ENCODE assay signal across 8 cellular contexts in the genomic region with DNA sequence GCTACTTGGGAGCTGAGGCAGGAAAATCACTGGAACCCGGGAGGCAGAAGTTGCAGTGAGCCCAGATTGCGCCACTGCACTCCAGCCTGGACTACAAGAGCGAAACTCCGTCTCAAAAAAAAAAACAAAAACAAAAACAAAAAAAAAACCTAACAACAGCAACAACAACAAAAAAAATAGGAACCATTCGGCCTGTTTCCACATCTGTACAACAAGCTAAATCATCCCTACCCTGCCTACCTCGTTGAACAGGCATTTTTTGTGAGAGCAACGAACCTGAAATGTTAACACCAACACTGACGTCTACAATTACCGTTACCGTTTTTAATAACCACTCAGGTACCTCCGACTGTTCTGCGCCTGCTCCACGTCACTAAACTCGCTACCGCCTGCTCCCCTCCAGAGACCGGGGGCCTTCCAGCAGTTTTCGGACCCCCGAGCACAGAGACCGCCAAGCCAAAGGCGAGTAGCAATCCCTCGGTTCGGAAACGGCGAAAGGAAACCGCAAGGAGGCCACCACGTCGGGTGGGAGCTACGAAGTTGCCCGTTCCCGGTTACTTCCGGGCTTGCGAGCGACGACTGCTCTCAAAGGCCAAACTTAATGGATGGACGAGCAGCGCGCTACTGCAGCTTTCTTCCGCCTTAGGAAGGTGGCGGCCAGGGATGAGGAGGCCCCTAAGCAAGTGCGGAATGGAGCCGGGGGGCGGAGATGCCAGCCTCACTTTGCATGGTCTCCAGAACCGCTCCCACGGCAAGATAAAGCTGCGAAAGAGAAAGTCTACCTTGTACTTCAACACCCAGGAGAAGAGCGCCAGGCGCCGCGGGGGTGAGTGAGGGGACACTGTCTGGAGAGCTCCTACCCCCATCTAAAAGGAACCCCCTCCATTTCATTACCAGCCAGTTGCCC. TPM values are rescaled to one million over a fixed set of nuclear protein-coding genes. Genes with fewer than 3 reads are reported as not detected.
DNase-seq lines count a peak whose midpoint lies in the region; ATAC-seq and TF ChIP-seq lines count a peak whose summit lies in the region.

A gene (plus strand): TSS at position 635 of the 907 bp plus-strand sequence. CDS start 29 bp downstream, at position 664.
A gene with protein sequence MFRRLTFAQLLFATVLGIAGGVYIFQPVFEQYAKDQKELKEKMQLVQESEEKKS (minus strand): TSS at position 536 of the 907 bp plus-strand sequence. CDS start 1,331 bp downstream, outside the sequence.

- H3K27ac ChIP-seq in CD4-positive, alpha-beta T cell (ENCODE audit: low read depth, low read length): peak within 1 kb of the TSS; percentile 88
- peak within 1 kb of the TSS; percentile 76 to 97 for H3K27ac ChIP-seq in lung (ENCODE audit: low read depth in 1 of 2, low read length in 1 of 2)

- POLR2A ChIA-PET in CD4-positive, alpha-beta T cell (lab: Charles Lee): interaction anchor here (0.7 to 3.5 kb wide), 20 partner anchors 9 to 122 kb away, joined by 3 to 60 read pairs (median 4); a partner anchor contains a TSS
- POLR2A ChIA-PET in activated CD4-positive, alpha-beta memory T cell treated with anti-CD3 and anti-CD28 coated beads, Interleukin-2, amount 10 ng/mL, durations not matched to agents 7 days and 5 days (lab: Charles Lee): interaction anchor here (0.7 to 3.5 kb wide), 32 partner anchors 9 to 794 kb away, joined by 3 to 46 read pairs (median 5); a partner anchor contains a TSS

- H3K4me3 Mint-ChIP-seq in CD4-positive, alpha-beta T cell: peak within 1 kb of the TSS; percentile 99
- H3K4me3 Mint-ChIP-seq in activated CD4-positive, alpha-beta memory T cell treated with anti-CD3 and anti-CD28 coated beads, Interleukin-2, amount 10 ng/mL, durations not matched to agents 7 days and 5 days: peak within 1 kb of the TSS; percentile 98

- no peaks in the 10 kb centered on the region for H3K9me3 ChIP-seq in CD4-positive, alpha-beta T cell (ENCODE audit: control insufficient read depth, low read length)
- H3K9me3 ChIP-seq in lung (ENCODE audit: control insufficient read depth in 2 of 2, insufficient read depth in 1 of 2, low read length in 1 of 2): no peaks in the 10 kb centered on the region

- ATAC-seq in CD4-positive, alpha-beta T cell (ENCODE audit: poor library complexity): peak; percentile 90
- peak; percentile 93 for ATAC-seq in GM19438 (IDR thresholded peaks at IDR 0.05; ENCODE audit: low read depth, unreplicated experiment)
- ATAC-seq in HG03571 (IDR thresholded peaks at IDR 0.05; ENCODE audit: unreplicated experiment): peak; percentile 96
- ATAC-seq in lung (ENCODE audit: insufficient read depth, low FRiP score): peak; percentile 99

- WGBS in lung, 2 donors: 1% methylated on average over 49 of the region's 49 CpGs

- H3K4me3 ChIP-seq in lung: peak within 1 kb of the TSS; percentile 83

- no peaks in the 10 kb centered on the region for H3K27me3 ChIP-seq in CD4-positive, alpha-beta T cell (ENCODE audit: control insufficient read depth, insufficient read depth, low read length)
- no peaks in the 10 kb centered on the region for H3K27me3 ChIP-seq in lung (ENCODE audit: control insufficient read depth, insufficient read depth)

- CTCF ChIA-PET in CD4-positive, alpha-beta T cell (lab: Charles Lee): interaction anchor here (1.1 to 2.5 kb wide), 4 partner anchors 89 to 122 kb away, joined by 3 to 10 read pairs (median 8); a partner anchor contains a TSS
- CTCF ChIA-PET in activated CD4-positive, alpha-beta memory T cell treated with anti-CD3 and anti-CD28 coated beads, Interleukin-2, amount 10 ng/mL, durations not matched to agents 7 days and 5 days (lab: Charles Lee): interaction anchor here (0.6 to 3.1 kb wide), 15 partner anchors 14 to 207 kb away, joined by 3 to 19 read pairs (median 4); a partner anchor contains a TSS

- no peaks in the 10 kb centered on the region for H3K27me3 Mint-ChIP-seq in CD4-positive, alpha-beta T cell
- H3K27me3 Mint-ChIP-seq in activated CD4-positive, alpha-beta memory T cell treated with anti-CD3 and anti-CD28 coated beads, Interleukin-2, amount 10 ng/mL, durations not matched to agents 7 days and 5 days: no peaks in the 10 kb centered on the region

- peaks cover 80% of the 10 kb centered on the region for H3K4me1 Mint-ChIP-seq in CD4-positive, alpha-beta T cell (ENCODE audit: low read depth)
- peaks cover 56% of the 10 kb centered on the region for H3K4me1 Mint-ChIP-seq in activated CD4-positive, alpha-beta memory T cell treated with anti-CD3 and anti-CD28 coated beads, Interleukin-2, amount 10 ng/mL, durations not matched to agents 7 days and 5 days

- H3K9me3 Mint-ChIP-seq in CD4-positive, alpha-beta T cell: no peaks in the 10 kb centered on the region
- no peaks in the 10 kb centered on the region for H3K9me3 Mint-ChIP-seq in activated CD4-positive, alpha-beta memory T cell treated with anti-CD3 and anti-CD28 coated beads, Interleukin-2, amount 10 ng/mL, durations not matched to agents 7 days and 5 days

- H3K27ac Mint-ChIP-seq in CD4-positive, alpha-beta T cell: peak within 1 kb of the TSS; percentile 100
- peak within 1 kb of the TSS; percentile 95 for H3K27ac Mint-ChIP-seq in activated CD4-positive, alpha-beta memory T cell treated with anti-CD3 and anti-CD28 coated beads, Interleukin-2, amount 10 ng/mL, durations not matched to agents 7 days and 5 days

- H3K36me3 ChIP-seq in lung (ENCODE audit: control insufficient read depth in 2 of 2, insufficient read depth in 2 of 2, low read length in 2 of 2): no peaks in the 10 kb centered on the region

- TF ChIP-seq CTCF in CD4-positive, alpha-beta T cell (IDR thresholded peaks at IDR 0.05): no peak
- TF ChIP-seq CTCF in lung (IDR thresholded peaks at IDR 0.05; ENCODE audit: control extremely low read depth, extremely low read depth): no peak

- intact Hi-C loops in CD4-positive, alpha-beta T cell (cut with DNase I, micrococcal nuclease): loop anchor here (1.0 to 5.0 kb wide), 2 partner anchors 88 to 123 kb away; a partner anchor contains a TSS

- peak; percentile 62 to 78 (median 68) for DNase-seq in CD4-positive, alpha-beta T cell
- DNase-seq in NCI-H774 (lab: John Stamatoyannopoulos, UW): peak; percentile 78
- DNase-seq in activated CD4-positive, alpha-beta memory T cell treated with anti-CD3 and anti-CD28 coated beads, Interleukin-2, amount 10 ng/mL, durations not matched to agents 7 days and 5 days: peak; percentile 85
- DNase-seq in ecto neural progenitor cell (ENCODE audit: low spot score): peak; percentile 87
- peak; percentile 85 for DNase-seq in lung (ENCODE audit: low spot score)
- DNase-seq in stimulated activated CD4-positive, alpha-beta T cell treated with anti-CD3 and anti-CD28 coated beads, TNF-alpha, amount 100 ng/mL, for 24 hours (ENCODE audit: low read depth in 3 of 3): peak; percentile 49 to 73 (median 60)

- peaks cover under 1 to 6% of the 10 kb centered on the region in 2 donors for H3K4me1 ChIP-seq in lung (ENCODE audit: control insufficient read depth in 2 of 2, insufficient read depth in 2 of 2, low read length in 2 of 2)

- H3K36me3 Mint-ChIP-seq in CD4-positive, alpha-beta T cell (ENCODE audit: low read depth): peaks cover 61% of the 10 kb centered on the region
- H3K36me3 Mint-ChIP-seq in activated CD4-positive, alpha-beta memory T cell treated with anti-CD3 and anti-CD28 coated beads, Interleukin-2, amount 10 ng/mL, durations not matched to agents 7 days and 5 days (ENCODE audit: low read depth): peaks cover 53% of the 10 kb centered on the region

RNA-seq across cellular contexts. Expression of the first gene that starts in this region (rescaled TPM):
- total RNA-seq in CD4-positive, alpha-beta T cell: 10 to 100 TPM; 21.5 to 21.6 TPM
- total RNA-seq in activated CD4-positive, alpha-beta memory T cell treated with anti-CD3 and anti-CD28 coated beads, Interleukin-2, amount 10 ng/mL, durations not matched to agents 7 days and 5 days: 10 to 100 TPM; 28.9 to 29.3 TPM
- total RNA-seq in lung: 10 to 100 TPM in 1 of 2 donors, 1 to 10 TPM in 1; 9.8 to 15.3 TPM
- polyA plus RNA-seq in lung: 10 to 100 TPM; 10.6 to 17.0 TPM

RNA-seq across cellular contexts. Expression of the second gene that starts in this region (rescaled TPM):
- 10 to 100 TPM in 1 of 2 experiments, 1 to 10 TPM in 1; 6.2 to 10.1 TPM for total RNA-seq in CD4-positive, alpha-beta T cell
- 10 to 100 TPM; 14.7 to 14.9 TPM for total RNA-seq in activated CD4-positive, alpha-beta memory T cell treated with anti-CD3 and anti-CD28 coated beads, Interleukin-2, amount 10 ng/mL, durations not matched to agents 7 days and 5 days
- total RNA-seq in lung: 10 to 100 TPM; 12.9 to 17.1 TPM
- 10 to 100 TPM; 19.1 to 29.0 TPM for polyA plus RNA-seq in lung

Comparison
In these comparisons a context has a peak if more than half of its experiments do, and no peak if none do; other contexts are left out.
1. Peak in every context shown above with its lines: DNase-seq, ATAC-seq, H3K4me3 ChIP-seq and H3K27ac ChIP-seq.